Comparison of ENCODE assay signal across 8 cellular contexts in genomic region chr11:2531277-2531986, GRCh38.
DNase-seq lines count a peak whose midpoint lies in the region; ATAC-seq and TF ChIP-seq lines count a peak whose summit lies in the region.

No MANE protein-coding gene starts in this region.

- no peak overlapping the region for H3K27ac Mint-ChIP-seq in MCF 10A (ENCODE audit: low read depth, unreplicated experiment)

- H3K36me3 Mint-ChIP-seq in MCF 10A (ENCODE audit: insufficient read depth, unreplicated experiment) = no peaks in the 10 kb centered on the region

- CTCF ChIA-PET in MCF 10A (lab: Yijun Ruan, JAX) = interaction anchor here (0.5 to 11.0 kb wide), 56 partner anchors 9 to 848 kb away, joined by 3 to 443 read pairs (median 4); partner anchors contain the start of genes CDKN1C, PHLDA2, TSSC4 and ZNF195

- no peak for ATAC-seq in HG03342 (IDR thresholded peaks at IDR 0.05; ENCODE audit: unreplicated experiment)

- TF ChIP-seq CTCF in VCaP (conservative IDR thresholded peaks at IDR 0.05) (peak; percentile 88), MCF 10A (IDR thresholded peaks at IDR 0.05; ENCODE audit: unreplicated experiment) (peak; percentile 97)

- no TSS peak for BruUV-seq in MCF 10A (replicated peaks; lab: Mats Ljungman, UMichigan)

- peaks cover under 1% of the 10 kb centered on the region for H3K27me3 Mint-ChIP-seq in MCF 10A (ENCODE audit: insufficient read depth, unreplicated experiment)

- POLR2A ChIA-PET in MCF 10A (lab: Yijun Ruan, JAX) = interaction anchor here (1.1 to 4.8 kb wide), 3 partner anchors 131 to 399 kb away, joined by 4 to 68 read pairs (median 6); partner anchors contain the start of genes PHLDA2 and TSSC4

- no peak overlapping the region for H3K27ac ChIP-seq in VCaP

- peaks cover 19% of the 10 kb centered on the region for H3K4me1 Mint-ChIP-seq in MCF 10A (ENCODE audit: insufficient read depth, unreplicated experiment)

- intact Hi-C loops in MCF 10A (cut with micrococcal nuclease) = loop anchor here (5.0 kb wide), 1 partner anchor 334 kb away; no protein-coding TSS in a partner anchor

- H3K4me3 Mint-ChIP-seq in MCF 10A (ENCODE audit: unreplicated experiment) = no peak overlapping the region

- H3K9me3 Mint-ChIP-seq in MCF 10A (ENCODE audit: unreplicated experiment) = no peaks in the 10 kb centered on the region

- DNase-seq in EH (ENCODE audit: low read depth) (peak; percentile 60), LoVo (ENCODE audit: low spot score) (peak; percentile 39), MCF 10A (ENCODE audit: unreplicated experiment) (peak; percentile 51), iris pigment epithelial cell (ENCODE audit: low read depth) (peak; percentile 38), SHP77 treated with DMSO at 0.1 percent for 48 hours (lab: John Stamatoyannopoulos, UW) (no peak)
- DNase-seq in stimulated activated CD4-positive, alpha-beta T cell treated with anti-CD3 and anti-CD28 coated beads, Interleukin-1b, Interleukin-23, amount 100 ng/mL, for 24 hours (ENCODE audit: low read depth in 4 of 4, low spot score in 1 of 4) = peak; percentile 28 to 59 (median 56)
